10 cellular contexts compared by ENCODE assay signal in the genomic region with DNA sequence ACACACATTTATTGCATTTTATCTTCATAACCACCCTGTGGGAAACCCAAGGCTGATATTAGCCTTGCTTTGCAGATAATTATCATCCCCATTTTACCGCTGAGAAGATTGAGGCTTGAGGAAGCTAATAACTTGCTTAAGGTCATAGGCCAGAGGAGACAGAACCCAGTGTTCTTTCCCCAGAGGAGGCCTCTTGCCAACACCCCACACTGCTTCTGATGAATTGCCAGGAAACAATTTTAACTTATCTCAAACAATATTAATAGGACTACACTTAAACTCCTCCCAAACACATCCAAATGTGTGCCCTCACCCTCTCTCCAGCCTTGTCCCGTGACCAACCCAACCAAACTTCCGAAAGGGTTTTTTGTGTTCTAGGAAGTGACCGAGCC. TPM values are rescaled to one million over a fixed set of nuclear protein-coding genes. Genes with fewer than 3 reads are reported as not detected.
DNase-seq lines count a peak whose midpoint lies in the region; ATAC-seq and TF ChIP-seq lines count a peak whose summit lies in the region.
"Had no signal": no experiment of that assay in that cellular context is flagged by ENCODE, and none has a peak within 500 bp of the region (broad histone marks: within the 10 kb centered on the region; RNA-seq: fewer than 3 reads in every experiment).

No MANE protein-coding gene starts in this region.

- no peaks in the 10 kb centered on the region for H3K27me3 ChIP-seq in neutrophil

- peak overlapping the region; percentile 80 to 91 for H3K27ac Mint-ChIP-seq in T-cell

- peak; percentile 38 for DNase-seq in Caki2 (ENCODE audit: low read depth)
- no peak for DNase-seq in T-cell
- DNase-seq in epithelial cell of proximal tubule (ENCODE audit: low read depth), result no peak
- no peak for DNase-seq in mesenteric fat pad (ENCODE audit: low spot score)
- DNase-seq in H4 (ENCODE audit: low spot score), result no peak
- DNase-seq: NCI-H1105 treated with DMSO at 0.1 percent for 48 hours had no signal

- peaks cover 8% of the 10 kb centered on the region for H3K36me3 ChIP-seq in neutrophil

- peak overlapping the region; percentile 21 for H3K4me3 ChIP-seq in epithelial cell of proximal tubule (ENCODE audit: low read depth, low read length)
- H3K4me3 ChIP-seq in neutrophil (ENCODE audit: low read depth in 1 of 2, low read length in 1 of 2), result peak overlapping the region; percentile 39 to 54

- H3K4me3 Mint-ChIP-seq in T-cell, result peak overlapping the region; percentile 69 to 73 (median 71)

- CTCF ChIA-PET in T-cell (lab: Charles Lee), result interaction anchor here in 1 of 2 donors (0.6 kb wide), 1 partner anchor 77 kb away, joined by 4 read pairs; no protein-coding TSS in a partner anchor

- H3K9me3 Mint-ChIP-seq in T-cell, result no peaks in the 10 kb centered on the region

- H3K36me3 Mint-ChIP-seq in T-cell, result no peaks in the 10 kb centered on the region

- TF ChIP-seq CTCF in epithelial cell of proximal tubule (conservative IDR thresholded peaks at IDR 0.05; ENCODE audit: low read depth, low read length), result no peak
- TF ChIP-seq CTCF in neutrophil (IDR thresholded peaks at IDR 0.05), result no peak

- peak overlapping the region; percentile 93 for H3K27ac ChIP-seq in neutrophil
- H3K27ac ChIP-seq: VCaP had no signal

- peaks cover 22 to 38% (median 29%) of the 10 kb centered on the region in 3 donors for H3K4me1 Mint-ChIP-seq in T-cell

- POLR2A ChIA-PET in T-cell (lab: Charles Lee), result no interaction called here

- peaks cover 38 to 45% of the 10 kb centered on the region in 2 experiments for H3K4me1 ChIP-seq in neutrophil (ENCODE audit: control insufficient read depth in 1 of 2, insufficient read depth in 1 of 2, low read depth in 1 of 2, low read length in 1 of 2)

- ATAC-seq in T-cell (replicated peaks in 1 of 4) (no peak), GM19463 (IDR thresholded peaks at IDR 0.05; ENCODE audit: unreplicated experiment) (no peak), GM21381 (IDR thresholded peaks at IDR 0.05; ENCODE audit: unreplicated experiment) (no peak)

- in situ Hi-C loops in Caki2 (cut with HindIII; ENCODE audit: low pct_unique_long_range_greater_than_20kb, low sequenced_read_pairs), result no loop called here

- H3K27me3 Mint-ChIP-seq in T-cell, result no peaks in the 10 kb centered on the region

- no peaks in the 10 kb centered on the region for H3K9me3 ChIP-seq in neutrophil

RNA-seq across cellular contexts. Expression of gene SPG7, which starts 2.1 kb away (rescaled TPM):
- 58.6 and 65.0 TPM in 2 replicates for total RNA-seq in Caki2 (2014; rRNA removed; shearing (Covaris generic); ENCODE audit: low replicate concordance)
- total RNA-seq in T-cell (100 to 1,000 TPM; 161 to 203 (median 184) TPM), epithelial cell of proximal tubule (66.7 and 122 TPM in 2 replicates), mesenteric fat pad (90.0 TPM)
- total RNA-seq in H4 (2014; rRNA removed; shearing (Covaris generic)), result 45.0 and 46.7 TPM in 2 replicates

RNA-seq across cellular contexts. Expression of gene ANKRD11, which starts 15.7 kb away (rescaled TPM):
- 48.0 and 56.3 TPM in 2 replicates for total RNA-seq in Caki2 (2014; rRNA removed; shearing (Covaris generic); ENCODE audit: low replicate concordance)
- total RNA-seq in T-cell (100 to 1,000 TPM; 257 to 294 (median 271) TPM), epithelial cell of proximal tubule (44.3 and 50.8 TPM in 2 replicates), mesenteric fat pad (120 TPM)
- 34.4 and 39.2 TPM in 2 replicates for total RNA-seq in H4 (2014; rRNA removed; shearing (Covaris generic))

RNA-seq across cellular contexts. Expression of gene RPL13, which starts 54.4 kb away (rescaled TPM):
- 4,469 and 5,108 TPM in 2 replicates for total RNA-seq in Caki2 (2014; rRNA removed; shearing (Covaris generic); ENCODE audit: low replicate concordance)
- total RNA-seq in T-cell, result 1,000 to 10,000 TPM; 4,444 to 6,530 (median 5,942) TPM
- total RNA-seq in epithelial cell of proximal tubule, result 5,232 and 9,109 TPM in 2 replicates
- total RNA-seq in mesenteric fat pad, result 1,718 TPM
- total RNA-seq in H4 (2014; rRNA removed; shearing (Covaris generic)), result 3,458 and 4,141 TPM in 2 replicates
